Comparison of ENCODE assay signal across 23 cellular contexts in genomic region chr6:56424542-56425083, GRCh38.
"Had no signal": no experiment of that assay in that cellular context is flagged by ENCODE, and none has a peak within 500 bp of the region (broad histone marks: within the 10 kb centered on the region; RNA-seq: fewer than 3 reads in every experiment).

No MANE protein-coding gene starts in this region.

- H3K9me3 ChIP-seq: ascending aorta, gastroesophageal sphincter, tibial nerve had no signal

- H3K27me3 ChIP-seq: ascending aorta, gastroesophageal sphincter, tibial nerve had no signal

- H3K4me3 ChIP-seq: ascending aorta, gastroesophageal sphincter, lung, tibial nerve had no signal

- ATAC-seq: effector memory CD8-positive, alpha-beta T cell; gastroesophageal sphincter; natural killer cell treated with Interleukin-12 subunit alpha and Interleukin-12 subunit beta and Interleukin-15 and Interleukin-18, amount 100 ng/mL, for 72 hours had no signal

- H3K27ac ChIP-seq: tibial nerve, VCaP had no signal

- H3K4me1 ChIP-seq: ascending aorta, tibial nerve had no signal

- DNase-seq: activated CD4-positive, alpha-beta T cell treated with anti-CD3 and anti-CD28 coated beads for 48 hours; activated CD4-positive, alpha-beta T cell treated with anti-CD3 and anti-CD28 coated beads, Interleukin-2, amount 50 U/mL, for 48 hours; activated CD8-positive, alpha-beta memory T cell treated with anti-CD3 and anti-CD28 coated beads for 24 hours; activated effector memory CD4-positive, alpha-beta T cell treated with anti-CD3 and anti-CD28 coated beads, Interleukin-2, amount 50 U/mL, for 16 hours; activated naive CD4-positive, alpha-beta T cell treated with anti-CD3 and anti-CD28 coated beads for 36 hours; activated naive CD8-positive, alpha-beta T cell treated with anti-CD3 and anti-CD28 coated beads for 36 hours; caudate nucleus; cortex of kidney; effector memory CD8-positive, alpha-beta T cell; erythroblast; hypothalamus; immature natural killer cell; kidney; mesendoderm; stimulated activated CD4-positive, alpha-beta T cell treated with anti-CD3 and anti-CD28 coated beads, Interleukin-2, amount 100 ng/mL, for 48 hours; stimulated activated naive CD4-positive, alpha-beta T cell treated with Interleukin-2 at 50 U/mL for 16 hours; T-helper 9 cell had no signal

- H3K36me3 ChIP-seq: ascending aorta, gastroesophageal sphincter, tibial nerve had no signal
